In the genomic region with DNA sequence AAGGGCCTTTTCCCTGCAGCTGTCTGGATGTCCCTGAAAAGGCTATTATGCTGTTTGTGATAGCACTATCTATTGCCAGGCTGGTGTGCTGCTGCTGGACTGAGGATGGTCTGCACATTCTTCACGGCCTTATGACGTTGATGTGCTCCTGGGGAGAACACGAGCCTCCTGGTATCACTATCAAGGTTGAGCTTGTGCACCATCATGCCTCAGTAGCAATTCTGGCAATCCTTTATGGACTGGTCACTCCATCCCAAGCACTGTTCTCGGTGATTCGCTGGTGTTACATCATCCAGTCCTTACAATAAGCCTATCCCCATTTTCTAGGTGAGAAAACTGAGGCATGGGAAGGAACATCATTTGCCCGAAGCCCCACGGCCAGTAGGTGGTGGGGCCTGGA, we compare ENCODE assay signal across 1 cellular context.
TF ChIP-seq lines count a peak whose summit lies in the region.

No MANE protein-coding gene starts in this region.

TF ChIP-seq in SK-N-SH, 30 proteins besides CTCF, POLR2A, EP300 and RAD21 (continued from another document):
- no peak for TF ChIP-seq RXRA (IDR thresholded peaks at IDR 0.05; ENCODE audit: borderline replicate concordance, low read depth)
- TF ChIP-seq SMC3 (IDR thresholded peaks at IDR 0.05; ENCODE audit: low read depth, low read length): no peak
- TF ChIP-seq NFIC (IDR thresholded peaks at IDR 0.05; ENCODE audit: borderline replicate concordance): no peak
- no peak for TF ChIP-seq RFX5 (IDR thresholded peaks at IDR 0.05; ENCODE audit: low read length)
